In the genomic region with DNA sequence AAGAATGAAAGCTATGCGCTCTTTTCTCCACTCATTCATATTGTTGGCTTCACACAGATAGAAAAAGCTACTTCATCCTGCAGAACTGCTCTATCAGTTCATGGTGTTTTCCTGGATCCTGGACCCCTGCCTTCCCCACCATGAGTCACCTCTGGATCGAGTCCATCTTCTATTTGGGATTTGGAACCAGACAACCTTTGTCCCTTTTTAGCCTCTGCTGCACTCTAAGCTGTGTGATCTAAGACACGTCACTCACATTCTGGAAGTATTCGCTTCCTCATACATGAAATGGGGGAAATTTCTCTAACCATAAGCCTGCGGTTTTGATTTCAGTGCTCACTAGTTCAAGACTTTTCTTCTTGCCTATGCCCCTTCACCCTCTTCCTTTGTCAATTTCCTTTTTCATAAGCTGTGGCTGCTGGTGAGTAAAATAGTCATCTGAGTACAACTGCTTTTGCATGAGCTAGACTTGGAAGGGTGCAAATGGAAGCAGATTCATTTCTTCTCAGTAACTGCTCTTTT, we compare ENCODE assay signal across 8 cellular contexts. TPM values are rescaled to one million over a fixed set of nuclear protein-coding genes. Genes with fewer than 3 reads are reported as not detected.
DNase-seq lines count a peak whose midpoint lies in the region; ATAC-seq and TF ChIP-seq lines count a peak whose summit lies in the region.

No MANE protein-coding gene starts in this region.

- intact Hi-C loops in activated CD4-positive, alpha-beta memory T cell treated with anti-CD3 and anti-CD28 coated beads for 36 hours (cut with micrococcal nuclease): loop anchor here (1.0 to 5.0 kb wide), 6 partner anchors 13 to 329 kb away; a partner anchor contains a TSS
- intact Hi-C loops in left ventricle myocardium inferior (cut with micrococcal nuclease): no loop called here

- peak overlapping the region; percentile 36 for H3K27ac ChIP-seq in left ventricle myocardium inferior (replicated peaks)

- H3K36me3 ChIP-seq in left ventricle myocardium inferior: no peaks in the 10 kb centered on the region

- no peak for TF ChIP-seq CTCF in GM20000 (IDR thresholded peaks at IDR 0.05; ENCODE audit: extremely low read depth, missing control alignments)
- TF ChIP-seq CTCF in left ventricle myocardium inferior (IDR thresholded peaks at IDR 0.05; ENCODE audit: borderline replicate concordance): no peak

- H3K4me1 ChIP-seq in left ventricle myocardium inferior: peaks cover 11% of the 10 kb centered on the region

- no peaks in the 10 kb centered on the region for H3K27me3 Mint-ChIP-seq in activated CD4-positive, alpha-beta memory T cell treated with anti-CD3 and anti-CD28 coated beads for 36 hours
- peaks cover 7% of the 10 kb centered on the region for H3K27me3 Mint-ChIP-seq in stimulated activated naive CD8-positive, alpha-beta T cell treated with anti-CD3 and anti-CD28 coated beads, Interleukin-15, amount 100 ng/mL, for 72 hours

- CTCF ChIA-PET in activated CD4-positive, alpha-beta memory T cell treated with anti-CD3 and anti-CD28 coated beads for 36 hours (lab: Charles Lee): interaction anchor here (0.7 to 1.8 kb wide), 10 partner anchors 10 to 262 kb away, joined by 3 to 9 read pairs (median 4); a partner anchor contains a TSS

- peaks cover 10% of the 10 kb centered on the region for H3K9me3 Mint-ChIP-seq in activated CD4-positive, alpha-beta memory T cell treated with anti-CD3 and anti-CD28 coated beads for 36 hours
- peaks cover 13 to 20% of the 10 kb centered on the region in 2 donors for H3K9me3 Mint-ChIP-seq in stimulated activated naive CD8-positive, alpha-beta T cell treated with anti-CD3 and anti-CD28 coated beads, Interleukin-15, amount 100 ng/mL, for 72 hours

- no peaks in the 10 kb centered on the region for H3K9me3 ChIP-seq in left ventricle myocardium inferior (replicated peaks)

- no peaks in the 10 kb centered on the region for H3K27me3 ChIP-seq in left ventricle myocardium inferior (ENCODE audit: low read depth)

- H3K4me3 ChIP-seq in left ventricle myocardium inferior: no peak overlapping the region

- peak overlapping the region; percentile 50 for H3K27ac Mint-ChIP-seq in activated CD4-positive, alpha-beta memory T cell treated with anti-CD3 and anti-CD28 coated beads for 36 hours
- H3K27ac Mint-ChIP-seq in stimulated activated naive CD8-positive, alpha-beta T cell treated with anti-CD3 and anti-CD28 coated beads, Interleukin-15, amount 100 ng/mL, for 72 hours: peak overlapping the region in 1 of 2 donors; percentile 45

- peak overlapping the region; percentile 17 for H3K4me3 Mint-ChIP-seq in activated CD4-positive, alpha-beta memory T cell treated with anti-CD3 and anti-CD28 coated beads for 36 hours
- peak overlapping the region; percentile 47 to 71 for H3K4me3 Mint-ChIP-seq in stimulated activated naive CD8-positive, alpha-beta T cell treated with anti-CD3 and anti-CD28 coated beads, Interleukin-15, amount 100 ng/mL, for 72 hours

- ATAC-seq in HG03457 (IDR thresholded peaks at IDR 0.05; ENCODE audit: unreplicated experiment): peak; percentile 87
- peak; percentile 99 for ATAC-seq in stimulated activated naive CD8-positive, alpha-beta T cell treated with anti-CD3 and anti-CD28 coated beads, Interleukin-15, amount 100 ng/mL, for 72 hours

- POLR2A ChIA-PET in activated CD4-positive, alpha-beta memory T cell treated with anti-CD3 and anti-CD28 coated beads for 36 hours (lab: Charles Lee): interaction anchor here (0.6 to 2.9 kb wide), 8 partner anchors 13 to 161 kb away, joined by 3 to 21 read pairs (median 4); a partner anchor contains a TSS

- H3K36me3 Mint-ChIP-seq in activated CD4-positive, alpha-beta memory T cell treated with anti-CD3 and anti-CD28 coated beads for 36 hours: peaks cover 3% of the 10 kb centered on the region

- peak; percentile 87 for DNase-seq in EH (ENCODE audit: low read depth)
- peak; percentile 62 for DNase-seq in GM20000 (ENCODE audit: low spot score)
- DNase-seq in activated CD4-positive, alpha-beta memory T cell treated with anti-CD3 and anti-CD28 coated beads for 36 hours: peak; percentile 22
- no peak for DNase-seq in left ventricle myocardium inferior
- DNase-seq in stimulated activated naive CD8-positive, alpha-beta T cell treated with anti-CD3 and anti-CD28 coated beads, Interleukin-15, amount 100 ng/mL, for 72 hours: peak; percentile 35 to 59
- no peak for DNase-seq in NCI-H226
- DNase-seq in NCI-H146 treated with DMSO at 0.1 percent for 48 hours (lab: John Stamatoyannopoulos, UW; ENCODE audit: unreplicated experiment): no peak

- H3K4me1 Mint-ChIP-seq in activated CD4-positive, alpha-beta memory T cell treated with anti-CD3 and anti-CD28 coated beads for 36 hours (ENCODE audit: low read depth): peaks cover 30% of the 10 kb centered on the region
- peaks cover 37% of the 10 kb centered on the region for H3K4me1 Mint-ChIP-seq in stimulated activated naive CD8-positive, alpha-beta T cell treated with anti-CD3 and anti-CD28 coated beads, Interleukin-15, amount 100 ng/mL, for 72 hours

RNA-seq across cellular contexts. Expression of a gene that starts 14.1 kb away (rescaled TPM):
- 10 to 100 TPM; 27.9 to 28.4 TPM for total RNA-seq in activated CD4-positive, alpha-beta memory T cell treated with anti-CD3 and anti-CD28 coated beads for 36 hours
- 42.2 TPM for total RNA-seq in left ventricle myocardium inferior

RNA-seq across cellular contexts. Expression of a gene that starts 55.0 kb away (rescaled TPM):
- 10 to 100 TPM; 19.5 to 20.0 TPM for total RNA-seq in activated CD4-positive, alpha-beta memory T cell treated with anti-CD3 and anti-CD28 coated beads for 36 hours
- 18.8 TPM for total RNA-seq in left ventricle myocardium inferior

Comparison
In these comparisons a context has a peak if more than half of its experiments do, and no peak if none do; other contexts are left out.
1. DNase-seq: peak in EH (single experiment), GM20000 (single experiment), activated CD4-positive, alpha-beta memory T cell treated with anti-CD3 and anti-CD28 coated beads for 36 hours (single experiment) and stimulated activated naive CD8-positive, alpha-beta T cell treated with anti-CD3 and anti-CD28 coated beads, Interleukin-15, amount 100 ng/mL, for 72 hours (2 of 2); none in left ventricle myocardium inferior (single experiment), NCI-H226 (single experiment) and NCI-H146 treated with DMSO at 0.1 percent for 48 hours (single experiment).